Comparison of ENCODE assay signal across 8 cellular contexts in genomic region chr4:157075811-157076577, GRCh38. TPM values are rescaled to one million over a fixed set of nuclear protein-coding genes. Genes with fewer than 3 reads are reported as not detected.
DNase-seq lines count a peak whose midpoint lies in the region; ATAC-seq, FAIRE-seq and TF ChIP-seq lines count a peak whose summit lies in the region.

Gene GLRB, plus strand, starts transcription at chr4:157076150. Its CDS starts 1,875 bp downstream, at chr4:157078025.

- TF ChIP-seq CTCF in AG10803 (conservative IDR thresholded peaks at IDR 0.05; ENCODE audit: low read length) (no peak), keratinocyte (optimal IDR thresholded peaks at IDR 0.05 in 1 of 3, IDR thresholded peaks at IDR 0.05 in 1 of 3, conservative IDR thresholded peaks at IDR 0.05 in 1 of 3; ENCODE audit: extremely low read depth in 1 of 3, insufficient read depth in 2 of 3, low read length in 3 of 3) (no peak), stomach (IDR thresholded peaks at IDR 0.05) (no peak)
- no peak for TF ChIP-seq CTCF in activated CD8-positive, alpha-beta T cell treated with anti-CD3 and anti-CD28 coated beads for 36 hours (IDR thresholded peaks at IDR 0.05)

- dilution Hi-C loops in keratinocyte (cut with MboI; ENCODE audit: extremely low pct_ligation_motif_present, low sequenced_read_pairs) = no loop called here

- H3K4me2 ChIP-seq in keratinocyte (ENCODE audit: control insufficient read depth, extremely low read depth, insufficient read depth, low read depth, low read length) = peak within 1 kb of the TSS; percentile 94

- in situ Hi-C loops in KBM-7 (cut with MboI; ENCODE audit: low pct_unique_long_range_greater_than_20kb, low sequenced_read_pairs) = no loop called here

- peak within 1 kb of the TSS; percentile 33 for H3K9ac ChIP-seq in keratinocyte (ENCODE audit: control insufficient read depth, extremely low read depth, insufficient read depth, low read length)

- POLR2A ChIA-PET in activated CD8-positive, alpha-beta T cell treated with anti-CD3 and anti-CD28 coated beads for 36 hours (lab: Charles Lee) = no interaction called here

- H2AFZ ChIP-seq in keratinocyte (ENCODE audit: control insufficient read depth, low read length) = peak within 1 kb of the TSS; percentile 91

- H3K4me1 ChIP-seq in keratinocyte (ENCODE audit: control insufficient read depth, extremely low read depth, insufficient read depth, low read length) (peaks cover 18% of the 10 kb centered on the region), stomach (peaks cover 0 to 4% (median 2%) of the 10 kb centered on the region in 4 donors)

- H3K9me3 Mint-ChIP-seq in activated CD8-positive, alpha-beta T cell treated with anti-CD3 and anti-CD28 coated beads for 36 hours = no peaks in the 10 kb centered on the region

- intact Hi-C loops in stomach (cut with DNase I; ENCODE audit: low total_unique reads) = no loop called here
- intact Hi-C loops in activated CD8-positive, alpha-beta T cell treated with anti-CD3 and anti-CD28 coated beads for 36 hours (cut with micrococcal nuclease) = no loop called here

- no peak within 1 kb of the TSS for H3K4me3 Mint-ChIP-seq in activated CD8-positive, alpha-beta T cell treated with anti-CD3 and anti-CD28 coated beads for 36 hours

- H4K20me1 ChIP-seq in keratinocyte (ENCODE audit: control insufficient read depth, extremely low read depth, insufficient read depth, low read length) = no peaks in the 10 kb centered on the region

- H3K27ac ChIP-seq in keratinocyte (ENCODE audit: control insufficient read depth, insufficient read depth, low read length) (no peak within 1 kb of the TSS), stomach (peak within 1 kb of the TSS in 3 of 5 donors; percentile 26 to 72 (median 64))

- no peak for TF ChIP-seq EP300 in stomach (IDR thresholded peaks at IDR 0.05)

- no peak for TF ChIP-seq POLR2A in stomach (IDR thresholded peaks at IDR 0.05)

- no peaks in the 10 kb centered on the region for H3K27me3 ChIP-seq in keratinocyte (ENCODE audit: control insufficient read depth, extremely low read depth, insufficient read depth, low read length)
- H3K27me3 ChIP-seq in stomach = peaks cover 0 to 8% (median 7%) of the 10 kb centered on the region in 3 donors

- whole genome bisulfite sequencing in stomach, 5 donors = 1 to 5% (median 3%) methylated on average over 50 to 84 of the region's 84 CpGs

- no peak within 1 kb of the TSS for H3K27ac Mint-ChIP-seq in activated CD8-positive, alpha-beta T cell treated with anti-CD3 and anti-CD28 coated beads for 36 hours

- peak within 1 kb of the TSS; percentile 69 for H3K4me3 ChIP-seq in AG10803 (ENCODE audit: low read length)
- H3K4me3 ChIP-seq in keratinocyte (ENCODE audit: control insufficient read depth in 2 of 3, extremely low read depth in 1 of 3, insufficient read depth in 2 of 3, low read depth in 1 of 3, low read length in 3 of 3) = peak within 1 kb of the TSS; percentile 57 to 88 (median 79)
- H3K4me3 ChIP-seq in stomach = peak within 1 kb of the TSS; percentile 65 to 92 (median 74)

- no peaks in the 10 kb centered on the region for H3K36me3 Mint-ChIP-seq in activated CD8-positive, alpha-beta T cell treated with anti-CD3 and anti-CD28 coated beads for 36 hours (ENCODE audit: low read depth)

- FAIRE-seq in keratinocyte (lab: Jason Lieb, UNC) = no peak

- CTCF ChIA-PET in activated CD8-positive, alpha-beta T cell treated with anti-CD3 and anti-CD28 coated beads for 36 hours (lab: Charles Lee) = no interaction called here

- no peak for ATAC-seq in activated CD8-positive, alpha-beta T cell treated with anti-CD3 and anti-CD28 coated beads for 36 hours

- no peaks in the 10 kb centered on the region for H3K4me1 Mint-ChIP-seq in activated CD8-positive, alpha-beta T cell treated with anti-CD3 and anti-CD28 coated beads for 36 hours (ENCODE audit: low read depth)

- H3K9me3 ChIP-seq in keratinocyte (ENCODE audit: control insufficient read depth, low read depth, low read length) (no peaks in the 10 kb centered on the region), stomach (no peaks in the 10 kb centered on the region)

- H3K9me1 ChIP-seq in keratinocyte (ENCODE audit: control insufficient read depth, extremely low read depth, insufficient read depth, low read length) = no peaks in the 10 kb centered on the region

- no peaks in the 10 kb centered on the region for H3K79me2 ChIP-seq in keratinocyte (ENCODE audit: control insufficient read depth, insufficient read depth, low read length)

- H3K36me3 ChIP-seq in keratinocyte (ENCODE audit: control insufficient read depth in 2 of 2, extremely low read depth in 1 of 2, insufficient read depth in 2 of 2, low read length in 2 of 2) = no peaks in the 10 kb centered on the region
- no peaks in the 10 kb centered on the region for H3K36me3 ChIP-seq in stomach

- peaks cover 12% of the 10 kb centered on the region for H3K27me3 Mint-ChIP-seq in activated CD8-positive, alpha-beta T cell treated with anti-CD3 and anti-CD28 coated beads for 36 hours

- DNase-seq in AG10803 (ENCODE audit: low read depth) (peak; percentile 37), KBM-7 (peak; percentile 54), cerebellar cortex (ENCODE audit: low spot score) (peak; percentile 35), keratinocyte (ENCODE audit: low read depth, low spot score) (no peak), stomach (no peak), HUDEP-2 (lab: John Stamatoyannopoulos, UW; ENCODE audit: unreplicated experiment in 76 of 76) (no peak)
- no peak for DNase-seq in stimulated activated CD4-positive, alpha-beta T cell treated with anti-CD3 and anti-CD28 coated beads, Interleukin-2, amount 100 ng/mL, for 48 hours
- DNase-seq in activated CD8-positive, alpha-beta T cell treated with anti-CD3 and anti-CD28 coated beads for 36 hours = no peak

RNA-seq across cellular contexts. Expression of gene GLRB, which starts in this region (rescaled TPM):
- polyA plus RNA-seq in keratinocyte = 0.77 to 1.0 TPM (median 0.80 TPM) in 3 replicates
- 1.1 TPM for polyA plus RNA-seq in keratinocyte (2011; ENCODE audit: low read depth)
- polyA plus RNA-seq in keratinocyte (2011; cell fraction: cytosol; rRNA removed) = 0.34 and 0.72 TPM in 2 replicates
- polyA plus RNA-seq in keratinocyte (2011; cell fraction: nucleus; rRNA removed) = 0.80 and 1.0 TPM in 2 replicates
- 0.56 and 0.69 TPM in 2 replicates for polyA plus RNA-seq in keratinocyte (2012; ENCODE audit: low replicate concordance)
- polyA minus RNA-seq in keratinocyte = 0.19 to 0.56 TPM in 2 of 3 replicates, not detected in the other
- polyA minus RNA-seq in keratinocyte (2011; cell fraction: cytosol; rRNA and poly(A)+ RNA removed) = not detected
- 1.1 and 1.2 TPM in 2 replicates for polyA minus RNA-seq in keratinocyte (2011; cell fraction: nucleus; rRNA and poly(A)+ RNA removed)
- 10 to 100 TPM in 1 of 5 donors, 1 to 10 TPM in 3, not detected in 1; 5.1 to 12.1 (median 6.0) TPM for total RNA-seq in stomach
- polyA plus RNA-seq in stomach = 1 to 10 TPM; 1.6 to 3.1 (median 2.5) TPM
- total RNA-seq in activated CD8-positive, alpha-beta T cell treated with anti-CD3 and anti-CD28 coated beads for 36 hours = not detected

Comparison
In these comparisons a context has a peak if more than half of its experiments do, and no peak if none do; other contexts are left out.
1. DNase-seq: peak in AG10803 (single experiment), KBM-7 (single experiment) and cerebellar cortex (single experiment); none in keratinocyte (single experiment), stomach (single experiment), stimulated activated CD4-positive, alpha-beta T cell treated with anti-CD3 and anti-CD28 coated beads, Interleukin-2, amount 100 ng/mL, for 48 hours (0 of 2), activated CD8-positive, alpha-beta T cell treated with anti-CD3 and anti-CD28 coated beads for 36 hours (single experiment) and HUDEP-2 (0 of 76).
2. Peak in every context shown above with its lines, with median percentiles within 50 percentile points of each other: H3K4me3 ChIP-seq.